Comparison of ENCODE assay signal across 1 cellular context in genomic region chr2:238720232-238720672, GRCh38.
TF ChIP-seq lines count a peak whose summit lies in the region.

No MANE protein-coding gene starts in this region.

TF ChIP-seq in HEK293, 187 proteins besides CTCF, POLR2A, EP300 and RAD21 (continued from another document):
- TF ChIP-seq ZNF692 (tag by site-specific recombination; IDR thresholded peaks at IDR 0.05) (no peak), ZNF354C (tag by site-specific recombination; IDR thresholded peaks at IDR 0.05; ENCODE audit: borderline replicate concordance, low read depth) (no peak), ZNF792 (tag by site-specific recombination; IDR thresholded peaks at IDR 0.05) (no peak), ZNF626 (tag by site-specific recombination; IDR thresholded peaks at IDR 0.05) (no peak), ZNF677 (tag by site-specific recombination; IDR thresholded peaks at IDR 0.05) (no peak), ZNF660 (tag by site-specific recombination; IDR thresholded peaks at IDR 0.05) (no peak), ZNF670 (tag by site-specific recombination; IDR thresholded peaks at IDR 0.05; ENCODE audit: low read depth) (no peak), ZNF76 (tag by site-specific recombination; IDR thresholded peaks at IDR 0.05; ENCODE audit: borderline replicate concordance, low read depth) (no peak)
